ENCODE assay signal across 9 cellular contexts in the genomic region with DNA sequence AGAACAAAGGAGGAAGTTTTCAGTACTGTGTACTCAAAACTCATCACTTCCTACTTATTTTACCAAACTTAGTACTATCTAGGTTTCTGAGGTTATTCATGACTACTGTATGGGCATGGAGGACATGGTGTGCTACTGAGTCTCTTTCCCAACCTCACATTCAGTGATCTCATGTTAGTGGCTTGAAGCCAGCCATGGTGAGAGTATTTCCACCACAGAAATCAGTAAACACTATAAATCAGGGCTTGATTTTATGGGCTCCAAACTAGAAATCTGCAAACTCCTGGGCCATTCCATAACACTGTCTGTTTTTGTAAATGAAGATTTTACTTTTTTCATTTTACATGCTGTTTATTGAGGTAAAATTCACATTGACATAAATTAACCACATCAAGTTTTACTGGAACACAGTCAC. TPM values are rescaled to one million over a fixed set of nuclear protein-coding genes. Genes with fewer than 3 reads are reported as not detected.
DNase-seq lines count a peak whose midpoint lies in the region; ATAC-seq lines count a peak whose summit lies in the region.
"Had no signal": no experiment of that assay in that cellular context is flagged by ENCODE, and none has a peak within 500 bp of the region (broad histone marks: within the 10 kb centered on the region; RNA-seq: fewer than 3 reads in every experiment).

No MANE protein-coding gene starts in this region.

- no peak overlapping the region for H2BK12ac ChIP-seq in mesenchymal stem cell (ENCODE audit: low read length in 2 of 2)

- ATAC-seq in HG02938 (IDR thresholded peaks at IDR 0.05; ENCODE audit: unreplicated experiment), result no peak
- ATAC-seq in HG03196 (IDR thresholded peaks at IDR 0.05; ENCODE audit: unreplicated experiment), result no peak

- H3K4ac ChIP-seq in mesenchymal stem cell (ENCODE audit: low read depth in 1 of 2, low read length in 2 of 2), result no peak overlapping the region

- peak overlapping the region; percentile 46 for H3K27ac ChIP-seq in caudate nucleus (ENCODE audit: low read depth, low read length)
- no peak overlapping the region for H3K27ac ChIP-seq in mesenchymal stem cell (ENCODE audit: low read length, poor library complexity, severe bottlenecking)

- peaks cover 18% of the 10 kb centered on the region for H3K4me1 ChIP-seq in mesenchymal stem cell (ENCODE audit: control insufficient read depth, insufficient read depth, low read depth, low read length)

- peaks cover 33% of the 10 kb centered on the region for H3K79me1 ChIP-seq in mesenchymal stem cell (replicated peaks; ENCODE audit: low read length, poor library complexity, severe bottlenecking)

- no peak overlapping the region for H2BK15ac ChIP-seq in mesenchymal stem cell (ENCODE audit: low read depth, poor library complexity, severe bottlenecking)

- no peak overlapping the region for H2AFZ ChIP-seq in mesenchymal stem cell (ENCODE audit: low read depth, low read length)

- H4K91ac ChIP-seq in mesenchymal stem cell (ENCODE audit: low read length), result no peak overlapping the region

- H3K4me2 ChIP-seq in mesenchymal stem cell (ENCODE audit: low read length, poor library complexity, severe bottlenecking), result no peak overlapping the region

- H3K36me3 ChIP-seq in mesenchymal stem cell (ENCODE audit: control insufficient read depth in 1 of 2, insufficient read depth in 2 of 2, low read depth in 1 of 2, low read length in 2 of 2), result peaks cover 4 to 15% of the 10 kb centered on the region in 2 experiments

- no peak overlapping the region for H2BK120ac ChIP-seq in mesenchymal stem cell (ENCODE audit: low read depth, low read length)

- no peaks in the 10 kb centered on the region for H3K27me3 ChIP-seq in mesenchymal stem cell (ENCODE audit: control insufficient read depth in 1 of 2, insufficient read depth in 1 of 2, low read length in 2 of 2)

- H3K4me3 ChIP-seq in mesenchymal stem cell (ENCODE audit: insufficient read depth in 1 of 2, low read depth in 1 of 2, low read length in 2 of 2), result no peak overlapping the region

- no peak overlapping the region for H3K23ac ChIP-seq in mesenchymal stem cell (ENCODE audit: low read length in 2 of 2)

- no peak overlapping the region for H4K8ac ChIP-seq in mesenchymal stem cell (ENCODE audit: low read length)

- no peak overlapping the region for H2AK5ac ChIP-seq in mesenchymal stem cell (ENCODE audit: low read length, severe bottlenecking)

- H3K9me3 ChIP-seq in mesenchymal stem cell (ENCODE audit: control insufficient read depth, low read length), result no peaks in the 10 kb centered on the region

- H3K9ac ChIP-seq in mesenchymal stem cell (ENCODE audit: low read length), result peak overlapping the region; percentile 28

- DNase-seq in A172 (ENCODE audit: low spot score) (peak; percentile 42), M059J (ENCODE audit: low read depth) (peak; percentile 87), caudate nucleus (lab: John Stamatoyannopoulos, UW) (peak in 2 of 61 donors; percentile 4 to 16), mesenchymal stem cell (peak; percentile 96)
- DNase-seq in stimulated activated CD4-positive, alpha-beta T cell treated with anti-CD3 and anti-CD28 coated beads, Interleukin-4, amount 100 ng/mL, for 4 hours, result no peak
- no peak for DNase-seq in effector CD8-positive, alpha-beta T cell (lab: John Stamatoyannopoulos, UW)
- DNase-seq: stimulated activated naive CD4-positive, alpha-beta T cell had no signal

- H3K18ac ChIP-seq in mesenchymal stem cell (ENCODE audit: low read depth in 1 of 2, low read length in 2 of 2), result no peak overlapping the region

- H2BK5ac ChIP-seq in mesenchymal stem cell (ENCODE audit: low read depth, low read length, poor library complexity, severe bottlenecking), result no peak overlapping the region

- no peak overlapping the region for H3K14ac ChIP-seq in mesenchymal stem cell (ENCODE audit: low read length in 2 of 2)

RNA-seq across cellular contexts. Expression of a gene that starts 19.7 kb away (rescaled TPM):
- 8.5 and 10.0 TPM in 2 replicates for total RNA-seq in A172 (2014; rRNA removed; shearing (Covaris generic))
- 4.0 and 9.2 TPM in 2 replicates for total RNA-seq in M059J (2014; rRNA removed; shearing (Covaris generic))
- 4.5 TPM for polyA plus RNA-seq in mesenchymal stem cell (2013, experiment 1 of 2)
- polyA plus RNA-seq in mesenchymal stem cell (2013, experiment 2 of 2), result 4.4 TPM

RNA-seq across cellular contexts. Expression of a gene that starts 36.1 kb away (rescaled TPM):
- total RNA-seq in A172 (2014; rRNA removed; shearing (Covaris generic)), result 29.1 TPM in 2 replicates
- 35.7 and 43.5 TPM in 2 replicates for total RNA-seq in M059J (2014; rRNA removed; shearing (Covaris generic))
- polyA plus RNA-seq in mesenchymal stem cell (2013, experiment 1 of 2), result 65.2 TPM
- polyA plus RNA-seq in mesenchymal stem cell (2013, experiment 2 of 2), result 65.7 TPM

RNA-seq across cellular contexts. Expression of a gene that starts 51.6 kb away (rescaled TPM):
- 132 and 134 TPM in 2 replicates for total RNA-seq in A172 (2014; rRNA removed; shearing (Covaris generic))
- 135 and 174 TPM in 2 replicates for total RNA-seq in M059J (2014; rRNA removed; shearing (Covaris generic))
- 67.8 TPM for polyA plus RNA-seq in mesenchymal stem cell (2013, experiment 1 of 2)
- polyA plus RNA-seq in mesenchymal stem cell (2013, experiment 2 of 2), result 69.3 TPM

RNA-seq across cellular contexts. Expression of a gene that starts 52.6 kb away (rescaled TPM):
- 7.3 and 10.2 TPM in 2 replicates for total RNA-seq in A172 (2014; rRNA removed; shearing (Covaris generic))
- total RNA-seq in M059J (2014; rRNA removed; shearing (Covaris generic)), result 3.5 and 8.2 TPM in 2 replicates
- 0.95 TPM for polyA plus RNA-seq in mesenchymal stem cell (2013, experiment 1 of 2)
- polyA plus RNA-seq in mesenchymal stem cell (2013, experiment 2 of 2), result 0.93 TPM

Comparison
In these comparisons a context has a peak if more than half of its experiments do, and no peak if none do; other contexts are left out.
1. DNase-seq: peak in A172 (single experiment), M059J (single experiment) and mesenchymal stem cell (single experiment); none in stimulated activated CD4-positive, alpha-beta T cell treated with anti-CD3 and anti-CD28 coated beads, Interleukin-4, amount 100 ng/mL, for 4 hours (0 of 2) and effector CD8-positive, alpha-beta T cell (single experiment).